Comparison of ENCODE assay signal across 8 cellular contexts in the genomic region with DNA sequence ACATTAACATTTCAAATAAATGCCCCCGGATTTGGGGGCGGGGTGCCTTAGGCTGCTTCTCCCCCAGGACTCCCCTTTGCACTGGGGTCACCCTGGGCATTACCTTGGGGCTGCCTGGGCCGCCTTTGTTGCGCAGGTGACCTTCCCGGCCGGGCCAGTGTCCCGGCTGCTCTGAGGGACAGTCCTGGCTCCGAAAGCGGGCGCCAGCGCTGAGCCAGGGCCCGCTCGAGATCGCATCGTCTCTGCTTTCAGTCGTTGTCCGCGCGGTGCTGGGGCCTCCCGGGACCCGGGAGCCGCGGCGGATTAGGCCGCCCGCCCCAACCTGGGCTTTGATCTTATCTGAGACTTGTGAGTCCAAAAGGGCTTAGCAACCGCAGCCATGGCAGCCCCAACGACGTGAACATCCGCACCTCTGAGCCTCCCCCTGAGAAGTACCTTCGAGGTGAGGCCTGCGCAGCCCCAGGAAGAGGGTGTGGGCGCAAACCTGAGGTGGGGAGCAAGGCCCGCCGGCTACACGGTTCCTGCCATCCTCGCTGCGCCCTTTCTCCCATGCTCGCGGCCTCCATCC. TPM values are rescaled to one million over a fixed set of nuclear protein-coding genes. Genes with fewer than 3 reads are reported as not detected.
DNase-seq lines count a peak whose midpoint lies in the region; ATAC-seq and TF ChIP-seq lines count a peak whose summit lies in the region.

No MANE protein-coding gene starts in this region.

- H3K36me3 ChIP-seq in osteoblast (ENCODE audit: insufficient read depth, low read length): no peaks in the 10 kb centered on the region

- DNase-seq in T-helper 2 cell (peak; percentile 9 to 65 (median 41)), osteoblast (ENCODE audit: insufficient read length, low spot score, missing footprints) (no peak), chondrocyte (ENCODE audit: low spot score) (no peak), globus pallidus (ENCODE audit: low spot score) (no peak)
- DNase-seq in activated naive CD8-positive, alpha-beta T cell treated with anti-CD3 and anti-CD28 coated beads, Interleukin-2, amount 50 U/mL, for 24 hours: peak; percentile 53

- H3K27ac ChIP-seq in 22Rv1: peak overlapping the region; percentile 72
- no peak overlapping the region for H3K27ac ChIP-seq in osteoblast (ENCODE audit: low read depth, low read length)

- no peak overlapping the region for H3K4me3 ChIP-seq in osteoblast (ENCODE audit: insufficient read depth, low read length)

- peaks cover 5% of the 10 kb centered on the region for H3K9me3 Mint-ChIP-seq in activated naive CD8-positive, alpha-beta T cell treated with anti-CD3 and anti-CD28 coated beads, Interleukin-2, amount 50 U/mL, for 24 hours
- no peaks in the 10 kb centered on the region for H3K9me3 Mint-ChIP-seq in chondrocyte (ENCODE audit: low read depth)

- no peaks in the 10 kb centered on the region for H3K9me3 ChIP-seq in osteoblast (ENCODE audit: low read depth, low read length)

- no peaks in the 10 kb centered on the region for H3K4me1 ChIP-seq in osteoblast (ENCODE audit: insufficient read depth, low read length)

- ATAC-seq in activated naive CD8-positive, alpha-beta T cell treated with anti-CD3 and anti-CD28 coated beads, Interleukin-2, amount 50 U/mL, for 24 hours: peak; percentile 67
- ATAC-seq in HG03039 (IDR thresholded peaks at IDR 0.05; ENCODE audit: unreplicated experiment) (no peak), GM19395 (IDR thresholded peaks at IDR 0.05; ENCODE audit: unreplicated experiment) (no peak)

- TF ChIP-seq CTCF in 22Rv1 (IDR thresholded peaks at IDR 0.05) (no peak), osteoblast (IDR thresholded peaks at IDR 0.05; ENCODE audit: extremely low read depth, low read depth, low read length) (no peak), chondrocyte (IDR thresholded peaks at IDR 0.05) (no peak)

- H3K27me3 Mint-ChIP-seq in activated naive CD8-positive, alpha-beta T cell treated with anti-CD3 and anti-CD28 coated beads, Interleukin-2, amount 50 U/mL, for 24 hours: no peaks in the 10 kb centered on the region
- H3K27me3 Mint-ChIP-seq in chondrocyte (ENCODE audit: low read depth): no peaks in the 10 kb centered on the region

- no peak overlapping the region for H2AFZ ChIP-seq in osteoblast (ENCODE audit: low read length)

- peak overlapping the region; percentile 96 for H3K4me2 ChIP-seq in osteoblast (ENCODE audit: insufficient read depth, low read length)

- no peaks in the 10 kb centered on the region for H4K20me1 ChIP-seq in osteoblast (ENCODE audit: insufficient read depth, low read length)

- H3K27me3 ChIP-seq in osteoblast (ENCODE audit: insufficient read depth, low read length): no peaks in the 10 kb centered on the region

- peaks cover 2% of the 10 kb centered on the region for H3K36me3 Mint-ChIP-seq in activated naive CD8-positive, alpha-beta T cell treated with anti-CD3 and anti-CD28 coated beads, Interleukin-2, amount 50 U/mL, for 24 hours (ENCODE audit: low read depth)
- H3K36me3 Mint-ChIP-seq in chondrocyte (ENCODE audit: low read depth): no peaks in the 10 kb centered on the region

- peak overlapping the region; percentile 55 for H3K4me3 Mint-ChIP-seq in activated naive CD8-positive, alpha-beta T cell treated with anti-CD3 and anti-CD28 coated beads, Interleukin-2, amount 50 U/mL, for 24 hours
- no peak overlapping the region for H3K4me3 Mint-ChIP-seq in chondrocyte (ENCODE audit: unreplicated experiment)

- peak overlapping the region; percentile 73 for H3K27ac Mint-ChIP-seq in activated naive CD8-positive, alpha-beta T cell treated with anti-CD3 and anti-CD28 coated beads, Interleukin-2, amount 50 U/mL, for 24 hours
- no peak overlapping the region for H3K27ac Mint-ChIP-seq in chondrocyte (ENCODE audit: unreplicated experiment)

- H3K4me1 Mint-ChIP-seq in activated naive CD8-positive, alpha-beta T cell treated with anti-CD3 and anti-CD28 coated beads, Interleukin-2, amount 50 U/mL, for 24 hours: peaks cover 17% of the 10 kb centered on the region
- no peaks in the 10 kb centered on the region for H3K4me1 Mint-ChIP-seq in chondrocyte (ENCODE audit: low read depth)

- H3K79me2 ChIP-seq in osteoblast (ENCODE audit: insufficient read depth, low read length): no peaks in the 10 kb centered on the region

RNA-seq across cellular contexts. Expression of a gene that starts 14.8 kb away (rescaled TPM):
- total RNA-seq in osteoblast (40.2 and 46.0 TPM in 2 replicates), chondrocyte (28.6 to 34.3 TPM (median 29.1 TPM) in 3 replicates)

Comparison
In these comparisons a context has a peak if more than half of its experiments do, and no peak if none do; other contexts are left out.
1. DNase-seq: peak in T-helper 2 cell (5 of 5) and activated naive CD8-positive, alpha-beta T cell treated with anti-CD3 and anti-CD28 coated beads, Interleukin-2, amount 50 U/mL, for 24 hours (single experiment); none in osteoblast (single experiment), chondrocyte (single experiment) and globus pallidus (single experiment).